In the genomic region with DNA sequence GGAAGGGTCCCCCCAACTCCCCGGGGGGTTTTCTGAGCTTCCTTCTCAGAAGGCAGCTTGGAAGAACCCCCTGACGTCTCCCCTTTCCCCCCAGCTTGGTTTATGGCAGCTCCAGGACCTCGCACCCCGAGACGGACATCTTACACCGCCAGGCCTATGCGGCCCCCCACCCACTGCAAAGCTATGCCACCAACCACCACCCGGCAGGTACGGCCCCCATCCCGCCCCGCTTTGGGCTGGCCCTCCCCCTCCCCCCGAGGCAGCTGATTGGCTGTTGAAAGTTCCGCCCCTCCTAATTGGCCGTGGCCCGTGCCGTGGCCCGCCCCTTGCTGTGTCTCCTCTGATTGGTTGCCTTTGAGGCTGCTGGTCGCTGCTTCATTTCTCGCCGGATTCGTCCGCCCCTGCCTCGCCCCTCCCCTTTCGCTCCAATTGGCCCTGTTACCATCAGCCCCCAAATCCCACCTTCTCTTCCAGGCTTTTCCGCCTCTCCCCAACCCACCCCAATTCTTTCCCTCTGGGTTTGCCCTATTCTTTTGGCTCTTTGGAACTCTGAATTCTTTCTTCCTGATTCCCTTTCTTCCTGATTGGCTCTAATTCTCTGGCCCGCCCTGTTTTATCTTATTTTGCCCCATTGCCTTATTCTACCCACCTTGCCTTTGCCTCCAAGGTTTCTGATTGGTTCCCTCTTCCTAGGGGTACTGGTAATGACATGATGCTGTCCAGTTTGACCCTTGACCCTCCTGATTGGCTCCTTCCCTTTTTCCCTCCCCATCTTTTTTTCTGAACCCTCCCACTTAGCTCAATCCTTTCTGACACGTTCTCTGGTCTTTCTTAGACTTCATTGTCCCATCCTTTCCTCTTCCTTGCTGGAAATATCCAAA, we compare ENCODE assay signal across 8 cellular contexts. TPM values are rescaled to one million over a fixed set of nuclear protein-coding genes. Genes with fewer than 3 reads are reported as not detected.
A peak's percentile ranks its signal among the peaks of the same experiment; 100 is the strongest.
DNase-seq lines count a peak whose midpoint lies in the region; TF ChIP-seq lines count a peak whose summit lies in the region.

No MANE protein-coding gene starts in this region.

- DNase-seq in NCI-H2081 treated with DMSO at 0.1 percent for 48 hours (lab: John Stamatoyannopoulos, UW) (peak; percentile 48), WERI-Rb-1 (peak; percentile 94), breast epithelium (ENCODE audit: low spot score in 2 of 2) (peak; percentile 94 to 96), DMS79 (lab: John Stamatoyannopoulos, UW) (no peak)

- H3K36me3 ChIP-seq in ES-I3 (ENCODE audit: insufficient read depth, low read length) (peaks cover 2% of the 10 kb centered on the region; the same call in 1 of the 2 replicates), HEK293 (ENCODE audit: control insufficient read depth in 2 of 2, insufficient read depth in 1 of 2, low read length in 2 of 2) (peaks cover 26 to 40% of the 10 kb centered on the region in 2 experiments), WERI-Rb-1 (peaks cover 48% of the 10 kb centered on the region), breast epithelium (peaks cover 5% of the 10 kb centered on the region), iPS-20b (ENCODE audit: insufficient read depth, low read depth, low read length) (peaks cover 38% of the 10 kb centered on the region), skeletal muscle satellite cell (ENCODE audit: insufficient read depth, low read length) (peaks cover 31% of the 10 kb centered on the region)

- H3K4me3 ChIP-seq in HEK293 (ENCODE audit: low read depth, low read length) = peak overlapping the region; percentile 82
- H3K4me3 ChIP-seq in WERI-Rb-1 (ENCODE audit: low read depth, low read length) = peak overlapping the region; percentile 85
- peak overlapping the region; percentile 67 to 93 (median 77) for H3K4me3 ChIP-seq in breast epithelium
- peak overlapping the region; percentile 87 for H3K4me3 ChIP-seq in iPS-20b (ENCODE audit: low read length)
- peak overlapping the region; percentile 87 for H3K4me3 ChIP-seq in skeletal muscle satellite cell (ENCODE audit: low read length)

- H3K4me2 ChIP-seq in skeletal muscle satellite cell (ENCODE audit: low read length) = peak overlapping the region; percentile 99

- peak overlapping the region; percentile 98 for H3K27ac ChIP-seq in HEK293 (ENCODE audit: extremely low read depth, low read depth, low read length)
- H3K27ac ChIP-seq in WERI-Rb-1 = peak overlapping the region; percentile 34
- H3K27ac ChIP-seq in breast epithelium = peak overlapping the region; percentile 83 to 86
- H3K27ac ChIP-seq in iPS-20b (ENCODE audit: low read length) = peak overlapping the region; percentile 84

- intact Hi-C loops in breast epithelium (cut with DNase I; ENCODE audit: low total_unique reads) = no loop called here

- H3K27me3 ChIP-seq in WERI-Rb-1 (ENCODE audit: insufficient read depth, low read depth, severe bottlenecking) (no peaks in the 10 kb centered on the region), breast epithelium (no peaks in the 10 kb centered on the region), iPS-20b (ENCODE audit: insufficient read depth, low read length) (no peaks in the 10 kb centered on the region), skeletal muscle satellite cell (ENCODE audit: control insufficient read depth, insufficient read depth, low read length) (no peaks in the 10 kb centered on the region)

- TF ChIP-seq CTCF in HEK293 (tag by site-specific recombination; IDR thresholded peaks at IDR 0.05) (no peak), WERI-Rb-1 (IDR thresholded peaks at IDR 0.05; ENCODE audit: low read depth, low read length) (no peak), breast epithelium (IDR thresholded peaks at IDR 0.05) (no peak)

- H3K9me3 ChIP-seq in ES-I3 (ENCODE audit: control insufficient read depth, insufficient read depth, low read length) (no peaks in the 10 kb centered on the region), HEK293 (ENCODE audit: control insufficient read depth, insufficient read depth, low read depth, low read length) (no peaks in the 10 kb centered on the region), WERI-Rb-1 (ENCODE audit: severe bottlenecking) (no peaks in the 10 kb centered on the region), breast epithelium (no peaks in the 10 kb centered on the region), iPS-20b (ENCODE audit: insufficient read depth, low read depth, low read length) (no peaks in the 10 kb centered on the region), skeletal muscle satellite cell (replicated peaks; ENCODE audit: low read length) (no peaks in the 10 kb centered on the region)

- CTCF ChIA-PET in HEK293 (lab: Yijun Ruan, JAX) = interaction anchor here (0.6 to 1.2 kb wide), 9 partner anchors 21 to 1105 kb away, joined by 3 to 5 read pairs (median 4); no protein-coding TSS in a partner anchor

- peaks cover 7% of the 10 kb centered on the region; the same call in 1 of the 2 replicates for H3K4me1 ChIP-seq in ES-I3 (ENCODE audit: insufficient read depth, low read length)
- H3K4me1 ChIP-seq in HEK293 (ENCODE audit: control insufficient read depth, insufficient read depth, low read length) = peaks cover 7% of the 10 kb centered on the region
- peaks cover 4 to 6% of the 10 kb centered on the region in 2 donors for H3K4me1 ChIP-seq in breast epithelium
- peaks cover 5% of the 10 kb centered on the region; the same call in 1 of the 2 replicates for H3K4me1 ChIP-seq in iPS-20b (ENCODE audit: insufficient read depth, low read length)
- H3K4me1 ChIP-seq in skeletal muscle satellite cell (ENCODE audit: control insufficient read depth, insufficient read depth, low read length) = peaks cover 25% of the 10 kb centered on the region

- peak overlapping the region; percentile 70 for H3K9ac ChIP-seq in ES-I3 (ENCODE audit: low read depth, low read length)
- H3K9ac ChIP-seq in iPS-20b (ENCODE audit: low read depth, low read length) = peak overlapping the region; percentile 99; the same call in 1 of the 2 replicates
- peak overlapping the region; percentile 36 for H3K9ac ChIP-seq in skeletal muscle satellite cell (ENCODE audit: low read depth, low read length)

- POLR2A ChIA-PET in HEK293 (lab: Yijun Ruan, JAX) = interaction anchor here (0.6 to 7.1 kb wide), 19 partner anchors 11 to 891 kb away, joined by 3 to 124 read pairs (median 5); partner anchors contain the start of genes FUZ, NOSIP, PIH1D1 and PRRG2

- TF ChIP-seq POLR2A in breast epithelium (IDR thresholded peaks at IDR 0.05) = no peak

TF ChIP-seq in HEK293, 187 proteins besides CTCF, POLR2A, EP300 and RAD21 (continues in another document):
- TF ChIP-seq ZXDB (tag by site-specific recombination; IDR thresholded peaks at IDR 0.05) (no peak; the same call in 1 of the 2 replicates), ZNF366 (tag by site-specific recombination; conservative IDR thresholded peaks at IDR 0.05) (peak; percentile 72), ZNF169 (tag by site-specific recombination; IDR thresholded peaks at IDR 0.05) (no peak), ZNF341 (tag by site-specific recombination; IDR thresholded peaks at IDR 0.05; ENCODE audit: low read depth) (peak; percentile 92), ZNF510 (tag by site-specific recombination; IDR thresholded peaks at IDR 0.05; ENCODE audit: insufficient replicate concordance) (no peak), SP3 (tag by site-specific recombination; IDR thresholded peaks at IDR 0.05) (peak; percentile 98), KLF9 (tag by site-specific recombination; IDR thresholded peaks at IDR 0.05; ENCODE audit: low read depth) (peak; percentile 46; the same call in 1 of the 2 replicates), ZNF654 (tag by site-specific recombination; IDR thresholded peaks at IDR 0.05; ENCODE audit: low read depth) (no peak), ZNF747 (tag by site-specific recombination; IDR thresholded peaks at IDR 0.05) (no peak), SP2 (tag by site-specific recombination; IDR thresholded peaks at IDR 0.05) (peak; percentile 96), BCL11A (tag by site-specific recombination; IDR thresholded peaks at IDR 0.05; ENCODE audit: low read depth) (peak; percentile 60; the same call in 1 of the 2 replicates), ZNF335 (tag by site-specific recombination; conservative IDR thresholded peaks at IDR 0.05) (peak; percentile 39), ZBTB20 (tag by site-specific recombination; IDR thresholded peaks at IDR 0.05) (peak; percentile 90), ZNF704 (tag by site-specific recombination; IDR thresholded peaks at IDR 0.05) (no peak), KLF7 (tag by site-specific recombination; IDR thresholded peaks at IDR 0.05; ENCODE audit: borderline replicate concordance) (no peak)

RNA-seq across cellular contexts. Expression of gene PRR12, which starts 2.5 kb away (rescaled TPM):
- 1 to 10 TPM; 6.2 to 8.8 (median 6.3) TPM for total RNA-seq in breast epithelium
- total RNA-seq in skeletal muscle satellite cell (2012; rRNA removed) = 2.5 and 3.5 TPM in 2 replicates

RNA-seq across cellular contexts. Expression of gene PRRG2, which starts 12.4 kb away (rescaled TPM):
- total RNA-seq in breast epithelium = 10 to 100 TPM in 2 of 3 donors, under 1 TPM in 1; 0.32 to 16.1 (median 10.2) TPM
- 0.25 and 0.44 TPM in 2 replicates for total RNA-seq in skeletal muscle satellite cell (2012; rRNA removed)

RNA-seq across cellular contexts. Expression of gene NOSIP, which starts 13.1 kb away (rescaled TPM):
- total RNA-seq in breast epithelium = 10 to 100 TPM; 54.7 to 60.0 (median 57.4) TPM
- total RNA-seq in skeletal muscle satellite cell (2012; rRNA removed) = 77.1 and 90.6 TPM in 2 replicates

RNA-seq across cellular contexts. Expression of gene RRAS, which starts 46.5 kb away (rescaled TPM):
- 100 to 1,000 TPM in 1 of 3 donors, 10 to 100 TPM in 2; 34.8 to 114 (median 41.0) TPM for total RNA-seq in breast epithelium
- 40.8 and 59.8 TPM in 2 replicates for total RNA-seq in skeletal muscle satellite cell (2012; rRNA removed)

RNA-seq across cellular contexts. Expression of gene SCAF1, which starts 48.5 kb away (rescaled TPM):
- total RNA-seq in breast epithelium = 10 to 100 TPM in 2 of 3 donors, 1 to 10 TPM in 1; 9.8 to 15.4 (median 10.6) TPM
- total RNA-seq in skeletal muscle satellite cell (2012; rRNA removed) = 17.9 and 20.0 TPM in 2 replicates

Comparison
In these comparisons a context has a peak if more than half of its experiments do, and no peak if none do; other contexts are left out.
1. H3K9ac ChIP-seq: peak in every context shown above with its lines; median percentile 99 in iPS-20b; 70 in ES-I3; 36 in skeletal muscle satellite cell.
2. H3K27ac ChIP-seq: peak in every context shown above with its lines; median percentile 98 in HEK293; 84 in breast epithelium; 84 in iPS-20b; 34 in WERI-Rb-1.